In genomic region chr13:101919541-101920306, GRCh38 we compare ENCODE assay signal across 8 cellular contexts.
DNase-seq lines count a peak whose midpoint lies in the region; ATAC-seq and TF ChIP-seq lines count a peak whose summit lies in the region.

No MANE protein-coding gene starts in this region.

- intact Hi-C loops in CD4-positive, alpha-beta memory T cell (cut with micrococcal nuclease), result no loop called here

- peaks cover 4 to 11% of the 10 kb centered on the region in 2 experiments for H3K4me1 ChIP-seq in trophoblast cell (ENCODE audit: control insufficient read depth in 1 of 2, insufficient read depth in 2 of 2, low read length in 2 of 2)
- H3K4me1 ChIP-seq in CD4-positive, alpha-beta memory T cell (ENCODE audit: insufficient read depth, low read length), result no peaks in the 10 kb centered on the region

- H3K9me3 Mint-ChIP-seq in HFFc6, result no peaks in the 10 kb centered on the region
- H3K9me3 Mint-ChIP-seq in CD4-positive, alpha-beta memory T cell, result peaks cover 0 to 3% (median 0%) of the 10 kb centered on the region in 8 donors

- no peak overlapping the region for H3K9ac ChIP-seq in trophoblast cell (ENCODE audit: low read length)

- H2BK5ac ChIP-seq in trophoblast cell (ENCODE audit: low read depth, low read length, poor library complexity), result no peak overlapping the region

- H3K18ac ChIP-seq in trophoblast cell (ENCODE audit: low read length), result no peak overlapping the region

- POLR2A ChIA-PET in CD4-positive, alpha-beta memory T cell (lab: Charles Lee; ENCODE audit: partially characterized antibody), result no interaction called here

- H3K79me1 ChIP-seq in trophoblast cell (ENCODE audit: low read length), result no peaks in the 10 kb centered on the region

- no peaks in the 10 kb centered on the region for H3K36me3 ChIP-seq in trophoblast cell (ENCODE audit: control insufficient read depth in 1 of 2, insufficient read depth in 2 of 2, low read length in 2 of 2)
- no peaks in the 10 kb centered on the region for H3K36me3 ChIP-seq in CD4-positive, alpha-beta memory T cell (ENCODE audit: insufficient read depth, low read length)

- no peak overlapping the region for H4K12ac ChIP-seq in trophoblast cell (ENCODE audit: low read depth, low read length)

- TF ChIP-seq CTCF in HFFc6 (IDR thresholded peaks at IDR 0.05), result no peak
- no peak for TF ChIP-seq CTCF in fibroblast of the aortic adventitia (IDR thresholded peaks at IDR 0.05; ENCODE audit: insufficient read depth, low read length)
- TF ChIP-seq CTCF in GM13977 (IDR thresholded peaks at IDR 0.05; ENCODE audit: extremely low read depth, insufficient read depth, missing control alignments), result no peak

- H3K9me3 ChIP-seq in trophoblast cell (ENCODE audit: insufficient read depth, low read depth, low read length), result peaks cover 2% of the 10 kb centered on the region
- no peaks in the 10 kb centered on the region for H3K9me3 ChIP-seq in CD4-positive, alpha-beta memory T cell (ENCODE audit: control insufficient read depth in 1 of 2, low read length in 2 of 2)

- in situ Hi-C loops in GM13977 (cut with MboI; ENCODE audit: low pct_unique_long_range_greater_than_20kb, low sequenced_read_pairs, unreplicated experiment), result no loop called here

- no peak for ATAC-seq in HG02759 (IDR thresholded peaks at IDR 0.05; ENCODE audit: unreplicated experiment)

- H3K4ac ChIP-seq in trophoblast cell (ENCODE audit: low read depth, low read length), result no peak overlapping the region

- no peak overlapping the region for H3K23ac ChIP-seq in trophoblast cell (ENCODE audit: low read length)

- no peak overlapping the region for H3K4me3 ChIP-seq in fibroblast of the aortic adventitia (ENCODE audit: low read depth, low read length)
- no peak overlapping the region for H3K4me3 ChIP-seq in trophoblast cell (ENCODE audit: low read depth, low read length)
- no peak overlapping the region for H3K4me3 ChIP-seq in CD4-positive, alpha-beta memory T cell (ENCODE audit: low read length in 2 of 2)

- H2BK12ac ChIP-seq in trophoblast cell (ENCODE audit: low read length), result no peak overlapping the region

- no peak overlapping the region for H2AFZ ChIP-seq in trophoblast cell (ENCODE audit: insufficient read depth, low read length, poor library complexity)

- no peak overlapping the region for H3K27ac ChIP-seq in trophoblast cell (ENCODE audit: low read depth, low read length)
- H3K27ac ChIP-seq in CD4-positive, alpha-beta memory T cell (ENCODE audit: low read depth, low read length), result no peak overlapping the region

- H3K79me2 ChIP-seq in trophoblast cell (ENCODE audit: control insufficient read depth, insufficient read depth, low read length, poor library complexity), result no peaks in the 10 kb centered on the region

- no peaks in the 10 kb centered on the region for H3K36me3 Mint-ChIP-seq in HFFc6 (ENCODE audit: low read depth)
- H3K36me3 Mint-ChIP-seq in CD4-positive, alpha-beta memory T cell, result no peaks in the 10 kb centered on the region

- peaks cover 25% of the 10 kb centered on the region for H3K27me3 Mint-ChIP-seq in HFFc6 (ENCODE audit: insufficient read depth)
- peaks cover 38 to 43% of the 10 kb centered on the region in 2 donors for H3K27me3 Mint-ChIP-seq in CD4-positive, alpha-beta memory T cell

- H3K27ac Mint-ChIP-seq in HFFc6, result no peak overlapping the region
- no peak overlapping the region for H3K27ac Mint-ChIP-seq in CD4-positive, alpha-beta memory T cell

- peaks cover 36% of the 10 kb centered on the region for H3K27me3 ChIP-seq in trophoblast cell (ENCODE audit: insufficient read depth, low read length)
- H3K27me3 ChIP-seq in CD4-positive, alpha-beta memory T cell (ENCODE audit: insufficient read depth, low read length), result peaks cover 22% of the 10 kb centered on the region

- H3K4me3 Mint-ChIP-seq in HFFc6, result peak overlapping the region; percentile 59
- H3K4me3 Mint-ChIP-seq in CD4-positive, alpha-beta memory T cell, result peak overlapping the region in 1 of 8 donors; percentile 4

- CTCF ChIA-PET in CD4-positive, alpha-beta memory T cell (lab: Charles Lee; ENCODE audit: partially characterized antibody), result interaction anchor here (1.7 kb wide), 1 partner anchor 775 kb away, joined by 5 read pairs; no protein-coding TSS in a partner anchor

- H3K14ac ChIP-seq in trophoblast cell (ENCODE audit: low read length), result no peak overlapping the region

- H3K4me2 ChIP-seq in trophoblast cell (ENCODE audit: low read length), result peak overlapping the region; percentile 46

- H3K4me1 Mint-ChIP-seq in HFFc6 (ENCODE audit: low read depth), result no peaks in the 10 kb centered on the region
- H3K4me1 Mint-ChIP-seq in CD4-positive, alpha-beta memory T cell, result peaks cover 0 to 5% (median 2%) of the 10 kb centered on the region in 4 donors

- no peak overlapping the region for H4K8ac ChIP-seq in trophoblast cell (ENCODE audit: low read depth, low read length)

- no peak overlapping the region for H4K91ac ChIP-seq in trophoblast cell (ENCODE audit: low read depth, low read length)

- no peak overlapping the region for H2BK120ac ChIP-seq in trophoblast cell (ENCODE audit: insufficient read depth, low read length, poor library complexity)

- no CpG with 5 or more reads among the region's 27 CpGs for WGBS in trophoblast cell (ENCODE audit: extremely low coverage, insufficient coverage, insufficient read length)

- H2AK5ac ChIP-seq in trophoblast cell (ENCODE audit: low read length), result no peak overlapping the region

- DNase-seq in HFFc6, result no peak
- DNase-seq in NCI-H82 (lab: John Stamatoyannopoulos, UW), result peak; percentile 64
- DNase-seq in fibroblast of the aortic adventitia (ENCODE audit: low read depth), result peak; percentile 20
- DNase-seq in trophoblast cell, result no peak
- no peak for DNase-seq in CD4-positive, alpha-beta memory T cell
- DNase-seq in hippocampal formation (lab: John Stamatoyannopoulos, UW), result no peak
- no peak for DNase-seq in GM13977 (ENCODE audit: low spot score)

Comparison
In these comparisons a context has a peak if more than half of its experiments do, and no peak if none do; other contexts are left out.
1. DNase-seq: peak in NCI-H82 (single experiment) and fibroblast of the aortic adventitia (single experiment); none in HFFc6 (single experiment), trophoblast cell (0 of 2), CD4-positive, alpha-beta memory T cell (0 of 5), hippocampal formation (0 of 2) and GM13977 (single experiment).